ENCODE assay signal across 8 cellular contexts in genomic region chr3:193831495-193832455, GRCh38.
DNase-seq lines count a peak whose midpoint lies in the region; ATAC-seq and TF ChIP-seq lines count a peak whose summit lies in the region.

No MANE protein-coding gene starts in this region.

- H3K4me3 ChIP-seq in Karpas-422 (ENCODE audit: low read length) (no peak overlapping the region), choroid plexus epithelial cell (ENCODE audit: low read depth, low read length) (no peak overlapping the region)

- CTCF ChIA-PET in activated CD8-positive, alpha-beta T cell treated with anti-CD3 and anti-CD28 coated beads for 36 hours (lab: Charles Lee), result no interaction called here

- intact Hi-C loops in CD14-positive monocyte (cut with micrococcal nuclease), result no loop called here
- intact Hi-C loops in posterior cingulate gyrus (cut with DNase I), result no loop called here
- intact Hi-C loops in activated CD8-positive, alpha-beta T cell treated with anti-CD3 and anti-CD28 coated beads for 36 hours (cut with micrococcal nuclease), result no loop called here

- H3K9me2 ChIP-seq in Karpas-422 (replicated peaks; ENCODE audit: insufficient read depth, low read length), result no peaks in the 10 kb centered on the region

- POLR2A ChIA-PET in activated CD8-positive, alpha-beta T cell treated with anti-CD3 and anti-CD28 coated beads for 36 hours (lab: Charles Lee), result no interaction called here

- H3K27me3 ChIP-seq in Karpas-422 (ENCODE audit: low read length), result no peaks in the 10 kb centered on the region

- H3K4me1 ChIP-seq in Karpas-422 (ENCODE audit: low read length), result peaks cover 8% of the 10 kb centered on the region

- peak overlapping the region in 1 of 2 donors; percentile 27 for H3K4me3 Mint-ChIP-seq in CD14-positive monocyte
- no peak overlapping the region for H3K4me3 Mint-ChIP-seq in activated CD8-positive, alpha-beta T cell treated with anti-CD3 and anti-CD28 coated beads for 36 hours

- no peaks in the 10 kb centered on the region for H3K9me3 Mint-ChIP-seq in CD14-positive monocyte
- H3K9me3 Mint-ChIP-seq in activated CD8-positive, alpha-beta T cell treated with anti-CD3 and anti-CD28 coated beads for 36 hours, result no peaks in the 10 kb centered on the region

- no peak overlapping the region for H3K27ac ChIP-seq in Karpas-422 (ENCODE audit: low read length)

- TF ChIP-seq CTCF in CD14-positive monocyte (IDR thresholded peaks at IDR 0.05) (no peak), GM20000 (IDR thresholded peaks at IDR 0.05; ENCODE audit: extremely low read depth, missing control alignments) (no peak), choroid plexus epithelial cell (conservative IDR thresholded peaks at IDR 0.05; ENCODE audit: low read depth, low read length) (no peak)
- TF ChIP-seq CTCF in activated CD8-positive, alpha-beta T cell treated with anti-CD3 and anti-CD28 coated beads for 36 hours (IDR thresholded peaks at IDR 0.05), result no peak

- no peak overlapping the region for H3K4me2 ChIP-seq in Karpas-422 (ENCODE audit: low read depth, low read length, poor library complexity, severe bottlenecking)

- peaks cover 2 to 4% (median 2%) of the 10 kb centered on the region in 3 donors for H3K27me3 Mint-ChIP-seq in CD14-positive monocyte (ENCODE audit: low read depth in 3 of 3)
- no peaks in the 10 kb centered on the region for H3K27me3 Mint-ChIP-seq in activated CD8-positive, alpha-beta T cell treated with anti-CD3 and anti-CD28 coated beads for 36 hours

- H4K20me1 ChIP-seq in Karpas-422 (ENCODE audit: insufficient read depth, low read depth, low read length), result no peaks in the 10 kb centered on the region

- H3K4me1 Mint-ChIP-seq in CD14-positive monocyte, result peaks cover 22% of the 10 kb centered on the region
- H3K4me1 Mint-ChIP-seq in activated CD8-positive, alpha-beta T cell treated with anti-CD3 and anti-CD28 coated beads for 36 hours (ENCODE audit: low read depth), result no peaks in the 10 kb centered on the region

- no peaks in the 10 kb centered on the region for H3K36me3 Mint-ChIP-seq in CD14-positive monocyte
- H3K36me3 Mint-ChIP-seq in activated CD8-positive, alpha-beta T cell treated with anti-CD3 and anti-CD28 coated beads for 36 hours (ENCODE audit: low read depth), result no peaks in the 10 kb centered on the region

- ATAC-seq in activated CD8-positive, alpha-beta T cell treated with anti-CD3 and anti-CD28 coated beads for 36 hours, result no peak

- no peaks in the 10 kb centered on the region for H3K79me2 ChIP-seq in Karpas-422 (ENCODE audit: low read length)

- H3K9me3 ChIP-seq in Karpas-422 (ENCODE audit: low read length), result no peaks in the 10 kb centered on the region

- H2AFZ ChIP-seq in Karpas-422 (ENCODE audit: low read length), result peak overlapping the region; percentile 44; the same call in 1 of the 2 replicates

- H3K36me3 ChIP-seq in Karpas-422 (ENCODE audit: insufficient read depth, low read length), result no peaks in the 10 kb centered on the region

- DNase-seq in CD14-positive monocyte (ENCODE audit: low spot score) (no peak), GM20000 (ENCODE audit: low spot score) (peak; percentile 39), Karpas-422 (peak; percentile 49), choroid plexus epithelial cell (ENCODE audit: low read depth) (peak; percentile 15), posterior cingulate gyrus (peak in 9 of 10 donors; percentile 19 to 94 (median 60)), HuH-7.5 (ENCODE audit: low spot score) (no peak), NCI-H1694 treated with DMSO at 0.1 percent for 48 hours (lab: John Stamatoyannopoulos, UW) (no peak)
- no peak for DNase-seq in activated CD8-positive, alpha-beta T cell treated with anti-CD3 and anti-CD28 coated beads for 36 hours

- H3K9ac ChIP-seq in Karpas-422 (ENCODE audit: low read length), result no peak overlapping the region; the same call in 1 of the 2 replicates

- H3K27ac Mint-ChIP-seq in CD14-positive monocyte, result peak overlapping the region; percentile 70 to 88 (median 79)
- H3K27ac Mint-ChIP-seq in activated CD8-positive, alpha-beta T cell treated with anti-CD3 and anti-CD28 coated beads for 36 hours, result no peak overlapping the region

Comparison
In these comparisons a context has a peak if more than half of its experiments do, and no peak if none do; other contexts are left out.
1. DNase-seq: peak in GM20000 (single experiment), Karpas-422 (single experiment), choroid plexus epithelial cell (single experiment) and posterior cingulate gyrus (9 of 10); none in CD14-positive monocyte (single experiment), HuH-7.5 (single experiment), activated CD8-positive, alpha-beta T cell treated with anti-CD3 and anti-CD28 coated beads for 36 hours (single experiment) and NCI-H1694 treated with DMSO at 0.1 percent for 48 hours (single experiment).